Comparison of ENCODE assay signal across 1 cellular context in the genomic region with DNA sequence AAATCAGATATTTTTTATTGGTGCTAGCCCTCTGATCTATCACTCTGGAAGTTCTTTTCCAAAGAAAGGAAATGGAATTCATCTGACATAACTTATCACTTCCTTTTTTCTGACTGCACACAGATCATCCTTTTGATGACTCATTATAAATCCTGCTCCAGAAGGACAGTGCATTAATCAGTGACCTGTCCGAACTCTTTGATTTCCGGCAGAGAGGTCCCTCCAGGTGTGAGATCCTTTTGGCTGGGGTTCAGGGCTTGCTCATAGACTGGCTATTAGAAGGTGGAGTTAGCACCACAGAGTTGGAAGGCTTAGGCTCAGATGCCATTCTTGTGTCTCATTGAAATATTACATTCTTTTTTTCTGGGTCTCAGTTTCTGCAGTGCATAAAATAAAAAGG.
TF ChIP-seq lines count a peak whose summit lies in the region.

No MANE protein-coding gene starts in this region.

TF ChIP-seq in SK-N-SH, 30 proteins besides CTCF, POLR2A, EP300 and RAD21 (continued from another document):
- TF ChIP-seq, protein P1, sequence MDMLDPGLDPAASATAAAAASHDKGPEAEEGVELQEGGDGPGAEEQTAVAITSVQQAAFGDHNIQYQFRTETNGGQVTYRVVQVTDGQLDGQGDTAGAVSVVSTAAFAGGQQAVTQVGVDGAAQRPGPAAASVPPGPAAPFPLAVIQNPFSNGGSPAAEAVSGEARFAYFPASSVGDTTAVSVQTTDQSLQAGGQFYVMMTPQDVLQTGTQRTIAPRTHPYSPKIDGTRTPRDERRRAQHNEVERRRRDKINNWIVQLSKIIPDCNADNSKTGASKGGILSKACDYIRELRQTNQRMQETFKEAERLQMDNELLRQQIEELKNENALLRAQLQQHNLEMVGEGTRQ (IDR thresholded peaks at IDR 0.05; ENCODE audit: borderline replicate concordance, low read depth, low read length): no peak
- TF ChIP-seq POLR2AphosphoS5 (IDR thresholded peaks at IDR 0.05; ENCODE audit: low read depth, low read length) (peak; percentile 55; the same call in 1 of the 2 replicates), TEAD4 (IDR thresholded peaks at IDR 0.05; ENCODE audit: borderline replicate concordance, insufficient read depth) (peak; percentile 73), ZBTB33 (IDR thresholded peaks at IDR 0.05; ENCODE audit: borderline replicate concordance, low read depth) (peak; percentile 68; the same call in 1 of the 2 replicates), MAX (IDR thresholded peaks at IDR 0.05; ENCODE audit: low read depth) (peak; percentile 40; the same call in 1 of the 2 replicates), EZH2phosphoT487 (IDR thresholded peaks at IDR 0.05; ENCODE audit: borderline replicate concordance, low read depth) (no peak), SMC3 (IDR thresholded peaks at IDR 0.05; ENCODE audit: low read depth, low read length) (no peak), NFIC (IDR thresholded peaks at IDR 0.05; ENCODE audit: borderline replicate concordance) (peak; percentile 95), FOXJ3 (CRISPR knock-in tag; IDR thresholded peaks at IDR 0.05) (no peak), GATA2 (CRISPR knock-in tag; IDR thresholded peaks at IDR 0.05) (no peak), GABPA (IDR thresholded peaks at IDR 0.05; ENCODE audit: low read depth) (peak; percentile 43; the same call in 1 of the 2 replicates), PBX3 (IDR thresholded peaks at IDR 0.05) (peak; percentile 98), TCF12 (IDR thresholded peaks at IDR 0.05) (peak; percentile 97), SIN3A (IDR thresholded peaks at IDR 0.05; ENCODE audit: borderline replicate concordance, low read depth, low read length) (0 out of 2 replicates have a peak, but pooled peaks have one; percentile 49), FOXM1 (IDR thresholded peaks at IDR 0.05; ENCODE audit: low read depth) (peak; percentile 88), FOSL2 (IDR thresholded peaks at IDR 0.05; ENCODE audit: borderline replicate concordance, low read depth) (peak; percentile 93)
TF ChIP-seq in SK-N-SH: peak in this region for 14.
